In genomic region chr2:230956827-230957755, GRCh38 we compare ENCODE assay signal across 8 cellular contexts. TPM values are rescaled to one million over a fixed set of nuclear protein-coding genes. Genes with fewer than 3 reads are reported as not detected.
A peak's percentile ranks its signal among the peaks of the same experiment; 100 is the strongest.
DNase-seq lines count a peak whose midpoint lies in the region; ATAC-seq and TF ChIP-seq lines count a peak whose summit lies in the region.

No MANE protein-coding gene starts in this region.

- TF ChIP-seq POLR2A in gastrocnemius medialis (IDR thresholded peaks at IDR 0.05), result no peak

- H3K9me3 Mint-ChIP-seq in activated naive CD4-positive, alpha-beta T cell treated with anti-CD3 and anti-CD28 coated beads, Interleukin-2, amount 50 U/mL, for 72 hours, result no peaks in the 10 kb centered on the region

- peaks cover 15 to 33% (median 26%) of the 10 kb centered on the region in 3 donors for H3K27me3 ChIP-seq in gastrocnemius medialis

- H3K27ac Mint-ChIP-seq in activated naive CD4-positive, alpha-beta T cell treated with anti-CD3 and anti-CD28 coated beads, Interleukin-2, amount 50 U/mL, for 72 hours, result peak overlapping the region; percentile 91 to 98

- H3K4me1 ChIP-seq in gastrocnemius medialis, result peaks cover 4 to 10% of the 10 kb centered on the region in 2 donors

- no peaks in the 10 kb centered on the region for H3K36me3 Mint-ChIP-seq in activated naive CD4-positive, alpha-beta T cell treated with anti-CD3 and anti-CD28 coated beads, Interleukin-2, amount 50 U/mL, for 72 hours

- ATAC-seq in HG02571 (IDR thresholded peaks at IDR 0.05; ENCODE audit: unreplicated experiment) (peak; percentile 64), left ventricle myocardium superior (peak; percentile 93), gastrocnemius medialis (peak; percentile 26 to 49)
- ATAC-seq in activated naive CD4-positive, alpha-beta T cell treated with anti-CD3 and anti-CD28 coated beads, Interleukin-2, amount 50 U/mL, for 72 hours, result peak; percentile 75 to 85

- intact Hi-C loops in left ventricle myocardium superior (cut with micrococcal nuclease) (no loop called here), gastrocnemius medialis (cut with DNase I; ENCODE audit: low total_unique reads) (no loop called here)

- in situ Hi-C loops in gastrocnemius medialis (cut with MboI; ENCODE audit: low sequenced_read_pairs in 4 of 4), result no loop called here

- H3K27ac ChIP-seq in gastrocnemius medialis, result no peak overlapping the region

- peak overlapping the region in 3 of 4 donors; percentile 26 to 57 (median 35) for H3K4me3 ChIP-seq in gastrocnemius medialis

- H3K36me3 ChIP-seq in gastrocnemius medialis, result no peaks in the 10 kb centered on the region

- no peaks in the 10 kb centered on the region for H3K9me3 ChIP-seq in gastrocnemius medialis

- peak; percentile 36 for DNase-seq in activated T-cell treated with anti-CD3 and anti-CD28 coated beads for 48 hours (ENCODE audit: low read depth)
- no peak for DNase-seq in activated T-cell treated with anti-CD3 and anti-CD28 coated beads for 4 hours
- peak; percentile 18 for DNase-seq in NCI-H1105 (lab: John Stamatoyannopoulos, UW)
- peak in 1 of 2 donors; percentile 37 for DNase-seq in activated naive CD4-positive, alpha-beta T cell treated with anti-CD3 and anti-CD28 coated beads, Interleukin-2, amount 50 U/mL, for 72 hours (ENCODE audit: low spot score in 2 of 2)
- DNase-seq in left ventricle myocardium superior, result peak; percentile 69
- no peak for DNase-seq in gastrocnemius medialis
- no peak for DNase-seq in NCI-H1436 (lab: John Stamatoyannopoulos, UW)

- no peak for TF ChIP-seq CTCF in gastrocnemius medialis (IDR thresholded peaks at IDR 0.05 in 4 of 5, conservative IDR thresholded peaks at IDR 0.05 in 1 of 5)

RNA-seq across cellular contexts. Expression of gene GPR55, which starts 32.0 kb away (rescaled TPM):
- total RNA-seq in activated naive CD4-positive, alpha-beta T cell treated with anti-CD3 and anti-CD28 coated beads, Interleukin-2, amount 50 U/mL, for 72 hours, result 10 to 100 TPM in 1 of 2 donors, 1 to 10 TPM in 1; 2.6 to 12.1 TPM
- total RNA-seq in left ventricle myocardium superior (not detected), gastrocnemius medialis (not detected)

RNA-seq across cellular contexts. Expression of gene SPATA3, which starts 38.8 kb away (rescaled TPM):
- total RNA-seq in activated naive CD4-positive, alpha-beta T cell treated with anti-CD3 and anti-CD28 coated beads, Interleukin-2, amount 50 U/mL, for 72 hours, result 1 to 10 TPM in 1 of 2 donors, under 1 TPM in 1; 0.84 to 2.9 TPM
- total RNA-seq in left ventricle myocardium superior (not detected), gastrocnemius medialis (not detected)

Comparison
In these comparisons a context has a peak if more than half of its experiments do, and no peak if none do; other contexts are left out.
1. DNase-seq: peak in activated T-cell treated with anti-CD3 and anti-CD28 coated beads for 48 hours (single experiment), NCI-H1105 (single experiment) and left ventricle myocardium superior (single experiment); none in activated T-cell treated with anti-CD3 and anti-CD28 coated beads for 4 hours (single experiment), gastrocnemius medialis (0 of 2) and NCI-H1436 (single experiment).
2. ATAC-seq: peak in every context shown above with its lines; median percentile 93 in left ventricle myocardium superior; 80 in activated naive CD4-positive, alpha-beta T cell treated with anti-CD3 and anti-CD28 coated beads, Interleukin-2, amount 50 U/mL, for 72 hours; 64 in HG02571; 38 in gastrocnemius medialis.